In the genomic region with DNA sequence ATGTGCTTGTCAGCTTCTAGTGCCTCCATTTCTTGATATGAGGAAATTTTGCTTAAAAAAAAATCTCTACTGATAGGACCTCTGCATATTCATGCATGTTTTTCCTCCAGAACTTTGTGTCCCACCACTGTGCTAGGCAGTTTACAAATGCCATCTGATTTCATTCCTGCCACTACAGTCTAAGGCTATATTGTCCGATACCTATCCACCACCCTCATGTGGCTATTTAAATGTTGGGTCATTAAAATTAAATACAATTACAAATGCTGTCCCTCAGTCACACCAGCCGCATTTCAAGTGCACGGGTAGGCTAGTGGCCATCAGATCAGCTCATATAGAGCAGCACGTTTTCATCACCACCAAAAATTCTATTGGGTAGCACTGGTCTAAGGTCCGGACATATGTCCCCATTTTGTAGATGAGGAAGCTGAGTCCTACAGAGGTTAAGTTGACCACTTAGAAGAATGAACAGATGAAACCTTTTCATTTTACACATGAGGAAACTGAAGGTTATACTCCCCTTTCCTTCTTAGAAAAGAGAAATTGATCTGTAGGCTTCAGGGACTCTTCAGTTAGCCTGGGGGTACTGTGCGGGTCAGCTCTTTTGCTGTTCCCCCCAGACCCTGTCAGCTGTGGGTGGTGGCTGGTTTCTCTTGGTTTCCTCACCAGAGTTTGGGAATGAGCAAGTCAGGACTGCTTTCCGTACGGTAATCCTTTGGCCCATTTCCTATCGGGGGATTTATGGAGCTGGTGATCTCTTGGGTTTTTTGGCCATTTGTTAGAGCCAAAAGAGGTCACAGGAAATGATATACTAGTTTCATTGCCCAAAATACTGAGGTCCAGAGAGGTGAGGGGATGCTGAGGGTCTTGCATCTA, we compare ENCODE assay signal across 10 cellular contexts. TPM values are rescaled to one million over a fixed set of nuclear protein-coding genes. Genes with fewer than 3 reads are reported as not detected.
DNase-seq lines count a peak whose midpoint lies in the region; ATAC-seq, FAIRE-seq and TF ChIP-seq lines count a peak whose summit lies in the region.
"Had no signal": no experiment of that assay in that cellular context is flagged by ENCODE, and none has a peak within 500 bp of the region (broad histone marks: within the 10 kb centered on the region; RNA-seq: fewer than 3 reads in every experiment).

No MANE protein-coding gene starts in this region.

- H3K4me3 Mint-ChIP-seq in central memory CD8-positive, alpha-beta T cell = peak overlapping the region; percentile 72
- H3K4me3 Mint-ChIP-seq in naive B cell = peak overlapping the region; percentile 55 to 87 (median 82)

- TF ChIP-seq CTCF in left ventricle myocardium inferior (IDR thresholded peaks at IDR 0.05; ENCODE audit: borderline replicate concordance) (no peak), upper lobe of right lung (IDR thresholded peaks at IDR 0.05) (no peak)

- DNase-seq in left ventricle myocardium inferior (no peak), Right ventricle myocardium inferior (ENCODE audit: missing footprints) (no peak), naive B cell (no peak), upper lobe of right lung (no peak), SW 1271 (lab: John Stamatoyannopoulos, UW) (no peak), putamen (ENCODE audit: low spot score) (no peak), HTR-8/SVneo (ENCODE audit: insufficient read length, low spot score) (no peak)
- no peak for DNase-seq in central memory CD8-positive, alpha-beta T cell (ENCODE audit: low spot score in 2 of 2)
- DNase-seq: COR-L47, Karpas-422 had no signal

- H3K4me3 ChIP-seq in left ventricle myocardium inferior (peak overlapping the region; percentile 43), upper lobe of right lung (no peak overlapping the region)

- H3K27ac ChIP-seq in left ventricle myocardium inferior (replicated peaks) (peak overlapping the region; percentile 96), upper lobe of right lung (peak overlapping the region; percentile 78)

- H3K9me3 Mint-ChIP-seq in central memory CD8-positive, alpha-beta T cell = no peaks in the 10 kb centered on the region
- H3K9me3 Mint-ChIP-seq in naive B cell = no peaks in the 10 kb centered on the region

- peak overlapping the region; percentile 97 for H3K27ac Mint-ChIP-seq in central memory CD8-positive, alpha-beta T cell (ENCODE audit: low read depth)
- H3K27ac Mint-ChIP-seq in naive B cell = peak overlapping the region in 5 of 6 donors; percentile 96 to 99 (median 98)

- peaks cover 79% of the 10 kb centered on the region for H3K4me1 Mint-ChIP-seq in central memory CD8-positive, alpha-beta T cell
- peaks cover 66 to 97% (median 93%) of the 10 kb centered on the region in 3 donors for H3K4me1 Mint-ChIP-seq in naive B cell

- ATAC-seq in Right ventricle myocardium inferior (no peak), naive B cell (ENCODE audit: low read depth in 2 of 2) (no peak), upper lobe of right lung (no peak)
- no peak for ATAC-seq in central memory CD8-positive, alpha-beta T cell (replicated peaks; ENCODE audit: extremely low read depth, poor library complexity, severe bottlenecking)

- H3K4me1 ChIP-seq in left ventricle myocardium inferior = peaks cover 93% of the 10 kb centered on the region
- H3K4me1 ChIP-seq in upper lobe of right lung = peaks cover 74% of the 10 kb centered on the region

- no peaks in the 10 kb centered on the region for H3K27me3 Mint-ChIP-seq in central memory CD8-positive, alpha-beta T cell
- H3K27me3 Mint-ChIP-seq in naive B cell = no peaks in the 10 kb centered on the region

- H3K27me3 ChIP-seq in left ventricle myocardium inferior (ENCODE audit: low read depth) = no peaks in the 10 kb centered on the region
- no peaks in the 10 kb centered on the region for H3K27me3 ChIP-seq in upper lobe of right lung

- H3K36me3 ChIP-seq in left ventricle myocardium inferior = no peaks in the 10 kb centered on the region
- H3K36me3 ChIP-seq in upper lobe of right lung = no peaks in the 10 kb centered on the region

- no peak for FAIRE-seq in HTR-8/SVneo (lab: Jason Lieb, UNC)

- intact Hi-C loops in left ventricle myocardium inferior (cut with micrococcal nuclease) = no loop called here
- intact Hi-C loops in Right ventricle myocardium inferior (cut with DNase I) = loop anchor here (5.0 kb wide), 2 partner anchors 45 to 60 kb away; no protein-coding TSS in a partner anchor
- intact Hi-C loops in upper lobe of right lung (cut with DNase I) = no loop called here

- H3K9me3 ChIP-seq in left ventricle myocardium inferior (replicated peaks) (no peaks in the 10 kb centered on the region), upper lobe of right lung (no peaks in the 10 kb centered on the region)

- H3K36me3 Mint-ChIP-seq in central memory CD8-positive, alpha-beta T cell (ENCODE audit: insufficient read depth) = peaks cover 5% of the 10 kb centered on the region
- H3K36me3 Mint-ChIP-seq in naive B cell = peaks cover 4 to 8% of the 10 kb centered on the region in 2 donors

RNA-seq across cellular contexts. Expression of a gene that starts 56.6 kb away (rescaled TPM):
- total RNA-seq in left ventricle myocardium inferior (18.8 TPM), Right ventricle myocardium inferior (18.0 TPM), upper lobe of right lung (31.6 TPM)
- 10 to 100 TPM; 34.7 to 68.7 (median 38.0) TPM for polyA plus RNA-seq in naive B cell (ENCODE audit: low read depth in 6 of 6)
